In the genomic region with DNA sequence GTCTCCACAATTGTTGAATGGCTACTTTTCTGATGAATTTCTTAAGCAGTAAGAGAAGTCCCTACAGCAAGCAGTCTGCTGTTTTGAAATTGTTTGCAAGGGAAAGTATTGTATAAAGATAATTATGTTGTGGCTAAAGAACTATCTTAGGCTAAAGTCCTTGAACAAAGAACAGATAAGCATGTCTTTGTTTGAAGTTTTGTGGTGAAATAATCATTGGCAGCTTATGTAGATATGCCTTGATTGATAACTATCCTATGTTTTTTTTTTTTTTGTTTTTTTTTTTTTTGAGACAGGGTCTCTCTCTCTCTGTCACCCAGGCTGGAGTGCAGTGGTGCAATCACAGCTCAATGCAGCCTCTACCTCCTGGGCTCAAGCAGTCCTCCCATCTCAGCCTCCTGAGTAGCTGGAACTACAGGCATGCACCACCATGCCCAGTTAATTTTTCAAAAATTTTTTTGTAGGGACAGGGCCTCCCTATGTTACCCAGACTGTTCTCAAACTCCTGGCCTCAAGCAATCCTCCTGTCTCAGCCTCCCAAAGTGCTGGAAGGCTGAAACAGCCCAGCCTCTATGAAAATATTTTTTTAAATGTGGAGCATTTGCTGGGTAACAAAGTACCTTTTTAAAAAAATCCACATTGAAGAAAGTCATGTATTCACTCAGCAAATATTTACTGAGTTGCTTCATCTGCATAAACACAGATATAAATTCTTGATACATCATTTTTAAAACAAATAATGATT, we compare ENCODE assay signal across 1 cellular context.
A peak's percentile ranks its signal among the peaks of the same experiment; 100 is the strongest.
TF ChIP-seq lines count a peak whose summit lies in the region.

No MANE protein-coding gene starts in this region.

TF ChIP-seq in HepG2, 621 proteins besides CTCF, POLR2A, EP300 and RAD21 (continued from another document):
- TF ChIP-seq, protein P1, sequence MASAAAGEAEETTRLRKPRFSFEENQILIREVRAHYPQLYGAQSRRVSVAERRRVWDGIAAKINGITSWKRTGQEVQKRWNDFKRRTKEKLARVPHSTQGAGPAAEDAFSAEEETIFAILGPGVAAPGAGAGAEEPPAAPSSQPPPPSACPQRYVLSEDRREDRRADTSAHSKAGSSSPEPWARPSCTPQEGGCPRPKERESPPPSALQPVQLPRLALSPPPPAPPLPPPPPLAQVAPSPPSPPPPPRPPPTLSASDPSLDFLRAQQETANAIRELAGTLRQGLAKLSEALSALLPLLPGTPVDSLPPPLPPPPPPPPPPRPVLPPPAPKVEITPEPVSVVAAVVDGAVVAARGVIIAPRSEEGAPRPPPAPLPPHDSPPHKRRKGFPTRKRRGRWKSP (CRISPR knock-in tag; IDR thresholded peaks at IDR 0.05) = no peak
- TF ChIP-seq ZNF468 (CRISPR knock-in tag; IDR thresholded peaks at IDR 0.05) = no peak
- peak; percentile 8; the same call in 1 of the 2 replicates for TF ChIP-seq REPIN1 (CRISPR knock-in tag; IDR thresholded peaks at IDR 0.05; ENCODE audit: borderline replicate concordance, low read depth)
- no peak for TF ChIP-seq CREM (IDR thresholded peaks at IDR 0.05)
- TF ChIP-seq CREM (CRISPR knock-in tag; IDR thresholded peaks at IDR 0.05) = no peak
- TF ChIP-seq, protein P2, sequence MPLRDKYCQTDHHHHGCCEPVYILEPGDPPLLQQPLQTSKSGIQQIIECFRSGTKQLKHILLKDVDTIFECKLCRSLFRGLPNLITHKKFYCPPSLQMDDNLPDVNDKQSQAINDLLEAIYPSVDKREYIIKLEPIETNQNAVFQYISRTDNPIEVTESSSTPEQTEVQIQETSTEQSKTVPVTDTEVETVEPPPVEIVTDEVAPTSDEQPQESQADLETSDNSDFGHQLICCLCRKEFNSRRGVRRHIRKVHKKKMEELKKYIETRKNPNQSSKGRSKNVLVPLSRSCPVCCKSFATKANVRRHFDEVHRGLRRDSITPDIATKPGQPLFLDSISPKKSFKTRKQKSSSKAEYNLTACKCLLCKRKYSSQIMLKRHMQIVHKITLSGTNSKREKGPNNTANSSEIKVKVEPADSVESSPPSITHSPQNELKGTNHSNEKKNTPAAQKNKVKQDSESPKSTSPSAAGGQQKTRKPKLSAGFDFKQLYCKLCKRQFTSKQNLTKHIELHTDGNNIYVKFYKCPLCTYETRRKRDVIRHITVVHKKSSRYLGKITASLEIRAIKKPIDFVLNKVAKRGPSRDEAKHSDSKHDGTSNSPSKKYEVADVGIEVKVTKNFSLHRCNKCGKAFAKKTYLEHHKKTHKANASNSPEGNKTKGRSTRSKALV (CRISPR knock-in tag; IDR thresholded peaks at IDR 0.05) = no peak
- TF ChIP-seq WIZ (CRISPR knock-in tag; IDR thresholded peaks at IDR 0.05) = no peak
- no peak for TF ChIP-seq AGO1 (IDR thresholded peaks at IDR 0.05; ENCODE audit: low read depth, low read length, poor library complexity, severe bottlenecking)
- TF ChIP-seq ZBTB21 (CRISPR knock-in tag; IDR thresholded peaks at IDR 0.05) = no peak
- 0 out of 2 replicates have a peak, but pooled peaks have one; percentile 20 for TF ChIP-seq ISL2 (CRISPR knock-in tag; IDR thresholded peaks at IDR 0.05)
- no peak for TF ChIP-seq ZKSCAN8 (CRISPR knock-in tag; IDR thresholded peaks at IDR 0.05; ENCODE audit: borderline replicate concordance)
- TF ChIP-seq, protein P3, sequence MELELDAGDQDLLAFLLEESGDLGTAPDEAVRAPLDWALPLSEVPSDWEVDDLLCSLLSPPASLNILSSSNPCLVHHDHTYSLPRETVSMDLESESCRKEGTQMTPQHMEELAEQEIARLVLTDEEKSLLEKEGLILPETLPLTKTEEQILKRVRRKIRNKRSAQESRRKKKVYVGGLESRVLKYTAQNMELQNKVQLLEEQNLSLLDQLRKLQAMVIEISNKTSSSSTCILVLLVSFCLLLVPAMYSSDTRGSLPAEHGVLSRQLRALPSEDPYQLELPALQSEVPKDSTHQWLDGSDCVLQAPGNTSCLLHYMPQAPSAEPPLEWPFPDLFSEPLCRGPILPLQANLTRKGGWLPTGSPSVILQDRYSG (CRISPR knock-in tag; IDR thresholded peaks at IDR 0.05) = 0 out of 2 replicates have a peak, but pooled peaks have one; percentile 42
- TF ChIP-seq PHF21A (CRISPR knock-in tag; IDR thresholded peaks at IDR 0.05) = 0 out of 2 replicates have a peak, but pooled peaks have one; percentile 2
- no peak for TF ChIP-seq ZSCAN12 (CRISPR knock-in tag; IDR thresholded peaks at IDR 0.05)
- TF ChIP-seq ZNF598 (CRISPR knock-in tag; IDR thresholded peaks at IDR 0.05; ENCODE audit: borderline replicate concordance) = no peak
- no peak for TF ChIP-seq FOSL2 (CRISPR knock-in tag; IDR thresholded peaks at IDR 0.05)
- no peak for TF ChIP-seq ZNF674 (CRISPR knock-in tag; IDR thresholded peaks at IDR 0.05; ENCODE audit: low read depth)
- TF ChIP-seq, protein P4, sequence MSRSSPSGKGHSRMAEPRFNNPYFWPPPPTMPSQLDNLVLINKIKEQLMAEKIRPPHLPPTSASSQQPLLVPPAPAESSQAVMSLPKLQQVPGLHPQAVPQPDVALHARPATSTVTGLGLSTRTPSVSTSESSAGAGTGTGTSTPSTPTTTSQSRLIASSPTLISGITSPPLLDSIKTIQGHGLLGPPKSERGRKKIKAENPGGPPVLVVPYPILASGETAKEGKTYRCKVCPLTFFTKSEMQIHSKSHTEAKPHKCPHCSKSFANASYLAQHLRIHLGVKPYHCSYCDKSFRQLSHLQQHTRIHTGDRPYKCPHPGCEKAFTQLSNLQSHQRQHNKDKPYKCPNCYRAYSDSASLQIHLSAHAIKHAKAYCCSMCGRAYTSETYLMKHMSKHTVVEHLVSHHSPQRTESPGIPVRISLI (CRISPR knock-in tag; IDR thresholded peaks at IDR 0.05; ENCODE audit: borderline replicate concordance) = peak; percentile 92
- no peak for TF ChIP-seq GABPB1 (CRISPR knock-in tag; IDR thresholded peaks at IDR 0.05)
- no peak for TF ChIP-seq ISX (CRISPR knock-in tag; conservative IDR thresholded peaks at IDR 0.05)
- no peak for TF ChIP-seq ZSCAN30 (CRISPR knock-in tag; IDR thresholded peaks at IDR 0.05)
- TF ChIP-seq, protein P5, sequence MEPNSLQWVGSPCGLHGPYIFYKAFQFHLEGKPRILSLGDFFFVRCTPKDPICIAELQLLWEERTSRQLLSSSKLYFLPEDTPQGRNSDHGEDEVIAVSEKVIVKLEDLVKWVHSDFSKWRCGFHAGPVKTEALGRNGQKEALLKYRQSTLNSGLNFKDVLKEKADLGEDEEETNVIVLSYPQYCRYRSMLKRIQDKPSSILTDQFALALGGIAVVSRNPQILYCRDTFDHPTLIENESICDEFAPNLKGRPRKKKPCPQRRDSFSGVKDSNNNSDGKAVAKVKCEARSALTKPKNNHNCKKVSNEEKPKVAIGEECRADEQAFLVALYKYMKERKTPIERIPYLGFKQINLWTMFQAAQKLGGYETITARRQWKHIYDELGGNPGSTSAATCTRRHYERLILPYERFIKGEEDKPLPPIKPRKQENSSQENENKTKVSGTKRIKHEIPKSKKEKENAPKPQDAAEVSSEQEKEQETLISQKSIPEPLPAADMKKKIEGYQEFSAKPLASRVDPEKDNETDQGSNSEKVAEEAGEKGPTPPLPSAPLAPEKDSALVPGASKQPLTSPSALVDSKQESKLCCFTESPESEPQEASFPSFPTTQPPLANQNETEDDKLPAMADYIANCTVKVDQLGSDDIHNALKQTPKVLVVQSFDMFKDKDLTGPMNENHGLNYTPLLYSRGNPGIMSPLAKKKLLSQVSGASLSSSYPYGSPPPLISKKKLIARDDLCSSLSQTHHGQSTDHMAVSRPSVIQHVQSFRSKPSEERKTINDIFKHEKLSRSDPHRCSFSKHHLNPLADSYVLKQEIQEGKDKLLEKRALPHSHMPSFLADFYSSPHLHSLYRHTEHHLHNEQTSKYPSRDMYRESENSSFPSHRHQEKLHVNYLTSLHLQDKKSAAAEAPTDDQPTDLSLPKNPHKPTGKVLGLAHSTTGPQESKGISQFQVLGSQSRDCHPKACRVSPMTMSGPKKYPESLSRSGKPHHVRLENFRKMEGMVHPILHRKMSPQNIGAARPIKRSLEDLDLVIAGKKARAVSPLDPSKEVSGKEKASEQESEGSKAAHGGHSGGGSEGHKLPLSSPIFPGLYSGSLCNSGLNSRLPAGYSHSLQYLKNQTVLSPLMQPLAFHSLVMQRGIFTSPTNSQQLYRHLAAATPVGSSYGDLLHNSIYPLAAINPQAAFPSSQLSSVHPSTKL (CRISPR knock-in tag; IDR thresholded peaks at IDR 0.05) = no peak
- TF ChIP-seq, protein P6, sequence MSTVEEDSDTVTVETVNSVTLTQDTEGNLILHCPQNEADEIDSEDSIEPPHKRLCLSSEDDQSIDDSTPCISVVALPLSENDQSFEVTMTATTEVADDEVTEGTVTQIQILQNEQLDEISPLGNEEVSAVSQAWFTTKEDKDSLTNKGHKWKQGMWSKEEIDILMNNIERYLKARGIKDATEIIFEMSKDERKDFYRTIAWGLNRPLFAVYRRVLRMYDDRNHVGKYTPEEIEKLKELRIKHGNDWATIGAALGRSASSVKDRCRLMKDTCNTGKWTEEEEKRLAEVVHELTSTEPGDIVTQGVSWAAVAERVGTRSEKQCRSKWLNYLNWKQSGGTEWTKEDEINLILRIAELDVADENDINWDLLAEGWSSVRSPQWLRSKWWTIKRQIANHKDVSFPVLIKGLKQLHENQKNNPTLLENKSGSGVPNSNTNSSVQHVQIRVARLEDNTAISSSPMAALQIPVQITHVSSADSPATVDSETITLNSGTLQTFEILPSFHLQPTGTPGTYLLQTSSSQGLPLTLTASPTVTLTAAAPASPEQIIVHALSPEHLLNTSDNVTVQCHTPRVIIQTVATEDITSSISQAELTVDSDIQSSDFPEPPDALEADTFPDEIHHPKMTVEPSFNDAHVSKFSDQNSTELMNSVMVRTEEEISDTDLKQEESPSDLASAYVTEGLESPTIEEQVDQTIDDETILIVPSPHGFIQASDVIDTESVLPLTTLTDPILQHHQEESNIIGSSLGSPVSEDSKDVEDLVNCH (CRISPR knock-in tag; IDR thresholded peaks at IDR 0.05) = no peak
- TF ChIP-seq, protein P7, sequence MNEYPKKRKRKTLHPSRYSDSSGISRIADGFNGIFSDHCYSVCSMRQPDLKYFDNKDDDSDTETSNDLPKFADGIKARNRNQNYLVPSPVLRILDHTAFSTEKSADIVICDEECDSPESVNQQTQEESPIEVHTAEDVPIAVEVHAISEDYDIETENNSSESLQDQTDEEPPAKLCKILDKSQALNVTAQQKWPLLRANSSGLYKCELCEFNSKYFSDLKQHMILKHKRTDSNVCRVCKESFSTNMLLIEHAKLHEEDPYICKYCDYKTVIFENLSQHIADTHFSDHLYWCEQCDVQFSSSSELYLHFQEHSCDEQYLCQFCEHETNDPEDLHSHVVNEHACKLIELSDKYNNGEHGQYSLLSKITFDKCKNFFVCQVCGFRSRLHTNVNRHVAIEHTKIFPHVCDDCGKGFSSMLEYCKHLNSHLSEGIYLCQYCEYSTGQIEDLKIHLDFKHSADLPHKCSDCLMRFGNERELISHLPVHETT (CRISPR knock-in tag; conservative IDR thresholded peaks at IDR 0.05) = 0 out of 2 replicates have a peak, but pooled peaks have one; percentile 5
- TF ChIP-seq ZNF20 (CRISPR knock-in tag; IDR thresholded peaks at IDR 0.05) = no peak
- TF ChIP-seq ZNF24 (IDR thresholded peaks at IDR 0.05) = no peak
- TF ChIP-seq KLF13 (CRISPR knock-in tag; IDR thresholded peaks at IDR 0.05) = no peak
- no peak for TF ChIP-seq HDAC6 (IDR thresholded peaks at IDR 0.05; ENCODE audit: low read depth, low read length)
